ENCODE assay signal across 10 cellular contexts in the genomic region with DNA sequence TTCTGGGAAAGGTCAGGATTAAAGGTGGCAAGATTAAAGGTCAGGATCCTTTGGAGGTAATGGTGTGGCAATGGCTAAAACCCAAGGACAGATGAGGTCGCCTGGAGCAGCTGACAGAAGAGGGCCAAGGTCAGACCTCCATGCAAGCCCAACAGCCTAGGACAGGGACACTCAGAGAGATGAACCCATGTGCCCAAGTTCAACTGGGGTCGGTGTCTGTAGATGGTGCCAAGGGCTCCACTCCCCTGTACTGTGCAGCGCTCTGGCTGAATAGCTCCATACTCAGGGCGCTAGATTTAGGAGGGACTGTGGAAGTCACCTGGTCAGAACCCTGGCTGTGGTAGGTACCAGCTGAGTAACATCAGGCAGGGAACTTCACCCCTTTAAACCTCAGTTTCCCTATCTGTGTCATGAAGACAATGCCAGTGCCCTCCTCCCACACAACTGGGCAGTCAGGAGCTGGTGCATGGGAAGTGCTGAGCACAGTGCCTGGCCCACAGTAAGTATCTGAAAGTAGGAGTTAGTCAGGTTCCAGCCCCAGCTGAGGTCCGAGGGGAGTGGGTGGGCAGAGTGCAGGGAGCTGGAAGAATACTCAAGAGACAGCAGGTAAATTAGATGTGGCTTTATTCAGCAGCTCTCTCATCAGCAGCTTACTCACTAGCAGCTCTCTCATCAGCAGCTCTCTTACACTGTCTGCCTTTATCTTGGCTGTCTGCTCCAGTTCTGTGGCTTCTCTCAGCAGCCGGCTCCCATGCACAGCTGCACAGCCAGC.
"Had no signal": no experiment of that assay in that cellular context is flagged by ENCODE, and none has a peak within 500 bp of the region (broad histone marks: within the 10 kb centered on the region; RNA-seq: fewer than 3 reads in every experiment).

No MANE protein-coding gene starts in this region.

- ATAC-seq: foreskin keratinocyte had no signal

- H3K4me3 ChIP-seq: stomach had no signal

- H3K4me3 Mint-ChIP-seq: activated naive CD8-positive, alpha-beta T cell treated with anti-CD3 and anti-CD28 coated beads for 36 hours; nephron; T-helper 2 cell treated with Interferon-gamma antibody and Interleukin-4, amounts not matched to agents 5 μg/mL and 100 μg/mL, for 36 hours had no signal

- DNase-seq: activated CD4-positive, alpha-beta T cell treated with anti-CD3 and anti-CD28 coated beads, Interleukin-2, amount 50 U/mL, for 48 hours; activated CD4-positive, CD25-positive, alpha-beta regulatory T cell treated with anti-CD3 and anti-CD28 coated beads, Interleukin-2, amount 50 U/mL, for 72 hours; activated gamma-delta T cell treated with Interleukin-2 at 50 U/mL for 16 hours; activated naive CD8-positive, alpha-beta T cell treated with anti-CD3 and anti-CD28 coated beads for 36 hours; foreskin keratinocyte; stimulated activated CD4-positive, alpha-beta T cell treated with anti-CD3 and anti-CD28 coated beads, Interleukin-12 subunit alpha, Interleukin-12 subunit beta, amount 100 ng/mL, for 4 hours; stimulated activated CD4-positive, alpha-beta T cell treated with anti-CD3 and anti-CD28 coated beads, Interleukin-2, amount 100 ng/mL, for 48 hours; stomach had no signal

- H3K27me3 ChIP-seq: foreskin keratinocyte, stomach had no signal

- H3K27me3 Mint-ChIP-seq: activated naive CD8-positive, alpha-beta T cell treated with anti-CD3 and anti-CD28 coated beads for 36 hours had no signal

- H3K36me3 ChIP-seq: stomach had no signal

- H3K27ac ChIP-seq: foreskin keratinocyte, stomach had no signal

- H3K9me3 Mint-ChIP-seq: T-helper 2 cell treated with Interferon-gamma antibody and Interleukin-4, amounts not matched to agents 5 μg/mL and 100 μg/mL, for 36 hours had no signal

- H3K27ac Mint-ChIP-seq: activated naive CD8-positive, alpha-beta T cell treated with anti-CD3 and anti-CD28 coated beads for 36 hours; nephron; T-helper 2 cell treated with Interferon-gamma antibody and Interleukin-4, amounts not matched to agents 5 μg/mL and 100 μg/mL, for 36 hours had no signal

- H3K4me1 ChIP-seq: foreskin keratinocyte, stomach had no signal

- H3K36me3 Mint-ChIP-seq: activated naive CD8-positive, alpha-beta T cell treated with anti-CD3 and anti-CD28 coated beads for 36 hours had no signal

- H3K4me1 Mint-ChIP-seq: activated naive CD8-positive, alpha-beta T cell treated with anti-CD3 and anti-CD28 coated beads for 36 hours; nephron had no signal
